ENCODE assay signal across 11 cellular contexts in the genomic region with DNA sequence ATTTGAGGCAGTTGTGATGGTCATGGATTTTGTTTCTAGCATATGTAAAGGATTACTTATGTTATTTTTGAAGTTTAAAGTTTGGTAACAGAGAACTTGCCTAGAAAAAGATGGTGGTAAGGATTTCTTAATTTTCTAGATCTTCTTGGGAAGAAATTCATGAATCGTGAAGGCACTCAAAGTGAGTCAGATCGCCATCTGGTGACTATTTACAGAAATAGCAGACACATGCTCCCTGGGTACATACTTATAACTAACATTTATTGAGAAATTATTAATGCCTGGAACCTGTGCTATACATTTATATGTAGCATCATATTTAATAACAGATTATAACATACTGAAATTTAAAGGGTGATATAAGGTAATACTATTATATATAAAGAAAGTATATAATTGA.
DNase-seq lines count a peak whose midpoint lies in the region; ATAC-seq and TF ChIP-seq lines count a peak whose summit lies in the region.
"Had no signal": no experiment of that assay in that cellular context is flagged by ENCODE, and none has a peak within 500 bp of the region (broad histone marks: within the 10 kb centered on the region; RNA-seq: fewer than 3 reads in every experiment).

No MANE protein-coding gene starts in this region.

- H4K20me1 ChIP-seq in GM23248 (ENCODE audit: insufficient read depth): no peaks in the 10 kb centered on the region
- no peaks in the 10 kb centered on the region for H4K20me1 ChIP-seq in mammary epithelial cell (ENCODE audit: insufficient read depth, low read length)

- H3K9me3 Mint-ChIP-seq in osteocyte (ENCODE audit: unreplicated experiment): peaks cover 11% of the 10 kb centered on the region

- no peaks in the 10 kb centered on the region for H3K36me3 Mint-ChIP-seq in osteocyte (ENCODE audit: unreplicated experiment)

- no peak overlapping the region for H2AFZ ChIP-seq in GM23248
- no peak overlapping the region for H2AFZ ChIP-seq in mammary epithelial cell (ENCODE audit: low read depth, low read length)

- in situ Hi-C loops in GM23248 (cut with MboI): no loop called here
- in situ Hi-C loops in mammary epithelial cell (cut with MboI; ENCODE audit: low sequenced_read_pairs in 2 of 2): no loop called here

- H3K4me3 Mint-ChIP-seq in osteocyte (ENCODE audit: unreplicated experiment): no peak overlapping the region
- H3K4me3 Mint-ChIP-seq: stimulated activated naive CD8-positive, alpha-beta T cell treated with anti-CD3 and anti-CD28 coated beads, Interleukin-15, amount 100 ng/mL, for 72 hours had no signal

- dilution Hi-C loops in mammary epithelial cell (cut with HindIII; ENCODE audit: low sequenced_read_pairs): no loop called here

- H3K4me2 ChIP-seq in GM23248 (ENCODE audit: unreplicated experiment) (no peak overlapping the region), mammary epithelial cell (ENCODE audit: insufficient read depth, low read depth, low read length) (no peak overlapping the region)

- WGBS in GM23248 (ENCODE audit: low coverage in 1 of 2, low lambda C conversion rate in 2 of 2, missing lambda C conversion rate in 2 of 2), 2 experiments: 22 to 23% methylated on average over 2 of the region's 2 CpGs
- WGBS in mammary epithelial cell (ENCODE audit: low coverage, missing lambda C conversion rate): 11% methylated on average over 2 of the region's 2 CpGs

- no peaks in the 10 kb centered on the region for H3K4me1 ChIP-seq in GM23248 (ENCODE audit: insufficient read depth)
- no peaks in the 10 kb centered on the region for H3K4me1 ChIP-seq in mammary epithelial cell (ENCODE audit: insufficient read depth, low read length)
- H3K4me1 ChIP-seq: prostate gland had no signal

- H3K9ac ChIP-seq in GM23248: no peak overlapping the region
- no peak overlapping the region for H3K9ac ChIP-seq in mammary epithelial cell (ENCODE audit: insufficient read depth, low read length)

- H3K79me2 ChIP-seq in GM23248 (ENCODE audit: insufficient read depth): no peaks in the 10 kb centered on the region
- H3K79me2 ChIP-seq in mammary epithelial cell (ENCODE audit: insufficient read depth, low read length): no peaks in the 10 kb centered on the region

- no peaks in the 10 kb centered on the region for H3K27me3 ChIP-seq in GM23248 (replicated peaks; ENCODE audit: insufficient read depth)
- H3K27me3 ChIP-seq in mammary epithelial cell (ENCODE audit: insufficient read depth, low read length): no peaks in the 10 kb centered on the region

- no peaks in the 10 kb centered on the region for H3K36me3 ChIP-seq in GM23248 (ENCODE audit: low read depth)
- no peaks in the 10 kb centered on the region for H3K36me3 ChIP-seq in mammary epithelial cell (ENCODE audit: insufficient read depth, low read length)
- H3K36me3 ChIP-seq: prostate gland had no signal

- H3K27ac Mint-ChIP-seq in osteocyte (ENCODE audit: unreplicated experiment): no peak overlapping the region
- H3K27ac Mint-ChIP-seq: stimulated activated naive CD8-positive, alpha-beta T cell treated with anti-CD3 and anti-CD28 coated beads, Interleukin-15, amount 100 ng/mL, for 72 hours had no signal

- H3K27me3 Mint-ChIP-seq in osteocyte (ENCODE audit: unreplicated experiment): no peaks in the 10 kb centered on the region
- H3K27me3 Mint-ChIP-seq: stimulated activated naive CD8-positive, alpha-beta T cell treated with anti-CD3 and anti-CD28 coated beads, Interleukin-15, amount 100 ng/mL, for 72 hours had no signal

- H3K9me3 ChIP-seq in GM23248 (ENCODE audit: low read depth): no peaks in the 10 kb centered on the region
- no peaks in the 10 kb centered on the region for H3K9me3 ChIP-seq in mammary epithelial cell (replicated peaks; ENCODE audit: insufficient read depth, low read length)
- H3K9me3 ChIP-seq: prostate gland had no signal

- intact Hi-C loops in mammary epithelial cell (cut with micrococcal nuclease): loop anchor here (2.0 to 5.0 kb wide), 3 partner anchors 371 to 1434 kb away; no protein-coding TSS in a partner anchor

- BruUV-seq in mammary epithelial cell (replicated peaks; lab: Mats Ljungman, UMichigan): no TSS peak

- ATAC-seq in GM18873 (IDR thresholded peaks at IDR 0.05; ENCODE audit: low FRiP score, unreplicated experiment) (no peak), HG03108 (IDR thresholded peaks at IDR 0.05; ENCODE audit: unreplicated experiment) (no peak)
- ATAC-seq: stimulated activated naive CD8-positive, alpha-beta T cell treated with anti-CD3 and anti-CD28 coated beads, Interleukin-15, amount 100 ng/mL, for 72 hours had no signal

- H3F3A ChIP-seq in GM23248 (ENCODE audit: insufficient read depth): no peaks in the 10 kb centered on the region

- CTCF ChIA-PET in mammary epithelial cell (lab: Charles Lee; ENCODE audit: low non-redundant PET): no interaction called here

- H3K4me1 Mint-ChIP-seq in osteocyte (ENCODE audit: unreplicated experiment): no peaks in the 10 kb centered on the region
- H3K4me1 Mint-ChIP-seq: stimulated activated naive CD8-positive, alpha-beta T cell treated with anti-CD3 and anti-CD28 coated beads, Interleukin-15, amount 100 ng/mL, for 72 hours had no signal

- no peak overlapping the region for H3K4me3 ChIP-seq in GM23248
- no peak overlapping the region for H3K4me3 ChIP-seq in mammary epithelial cell (replicated peaks in 1 of 3; ENCODE audit: insufficient read depth in 1 of 3, low read depth in 2 of 3, low read length in 3 of 3)
- H3K4me3 ChIP-seq: prostate gland had no signal

- TF ChIP-seq CTCF in mammary epithelial cell (conservative IDR thresholded peaks at IDR 0.05 in 1 of 2, IDR thresholded peaks at IDR 0.05 in 1 of 2; ENCODE audit: extremely low read depth in 1 of 2, insufficient read depth in 1 of 2, low read depth in 1 of 2, low read length in 2 of 2) (peak; percentile 49 to 61), osteocyte (IDR thresholded peaks at IDR 0.05) (peak; percentile 44)

- DNase-seq in GM23248 (peak; percentile 65), NCI-H2081 treated with DMSO at 0.1 percent for 48 hours (lab: John Stamatoyannopoulos, UW) (peak; percentile 15), mammary epithelial cell (peak; percentile 17), osteocyte (ENCODE audit: extremely low spot score, unreplicated experiment) (no peak), NOMO-1 treated with DMSO at 0.1 percent for 48 hours (lab: John Stamatoyannopoulos, UW; ENCODE audit: unreplicated experiment) (no peak)
- DNase-seq: activated CD4-positive, alpha-beta T cell treated with anti-CD3 and anti-CD28 coated beads for 1 hour; effector CD4-positive, alpha-beta T cell; stimulated activated naive CD8-positive, alpha-beta T cell treated with anti-CD3 and anti-CD28 coated beads, Interleukin-15, amount 100 ng/mL, for 72 hours had no signal

- H3K27ac ChIP-seq in GM23248: no peak overlapping the region
- H3K27ac ChIP-seq in mammary epithelial cell (ENCODE audit: insufficient read depth, low read depth, low read length): no peak overlapping the region
- H3K27ac ChIP-seq: prostate gland had no signal

- H3K9me2 ChIP-seq in GM23248 (ENCODE audit: insufficient read depth): no peaks in the 10 kb centered on the region

Comparison
In these comparisons a context has a peak if more than half of its experiments do, and no peak if none do; other contexts are left out.
1. DNase-seq: peak in GM23248 (single experiment), NCI-H2081 treated with DMSO at 0.1 percent for 48 hours (single experiment) and mammary epithelial cell (single experiment); none in osteocyte (single experiment) and NOMO-1 treated with DMSO at 0.1 percent for 48 hours (single experiment).